8 cellular contexts compared by ENCODE assay signal in genomic region chr10:102745157-102745556, GRCh38. TPM values are rescaled to one million over a fixed set of nuclear protein-coding genes. Genes with fewer than 3 reads are reported as not detected.
A peak's percentile ranks its signal among the peaks of the same experiment; 100 is the strongest.
DNase-seq lines count a peak whose midpoint lies in the region; ATAC-seq and TF ChIP-seq lines count a peak whose summit lies in the region.

No MANE protein-coding gene starts in this region.

- H3K27me3 Mint-ChIP-seq in T-helper 2 cell treated with Interferon-gamma antibody and Interleukin-4, amounts not matched to agents 5 μg/mL and 100 μg/mL, for 36 hours (ENCODE audit: low read depth) = no peaks in the 10 kb centered on the region
- H3K27me3 Mint-ChIP-seq in activated naive CD8-positive, alpha-beta T cell treated with anti-CD3 and anti-CD28 coated beads, Interleukin-2, amount 10 ng/mL, durations not matched to agents 7 days and 5 days = no peaks in the 10 kb centered on the region

- no peaks in the 10 kb centered on the region for H3K36me3 ChIP-seq in kidney epithelial cell (ENCODE audit: control insufficient read depth, insufficient read depth, low read length)
- no peaks in the 10 kb centered on the region for H3K36me3 ChIP-seq in stomach smooth muscle (ENCODE audit: control insufficient read depth in 2 of 2, insufficient read depth in 2 of 2, low read length in 2 of 2)

- peak overlapping the region; percentile 97 to 98 for H3K9ac ChIP-seq in stomach smooth muscle (ENCODE audit: low read length in 2 of 2)

- H3K36me3 Mint-ChIP-seq in T-helper 2 cell treated with Interferon-gamma antibody and Interleukin-4, amounts not matched to agents 5 μg/mL and 100 μg/mL, for 36 hours (ENCODE audit: low read depth) = peaks cover 11% of the 10 kb centered on the region
- peaks cover 20% of the 10 kb centered on the region for H3K36me3 Mint-ChIP-seq in activated naive CD8-positive, alpha-beta T cell treated with anti-CD3 and anti-CD28 coated beads, Interleukin-2, amount 10 ng/mL, durations not matched to agents 7 days and 5 days

- TF ChIP-seq CTCF in kidney epithelial cell (IDR thresholded peaks at IDR 0.05; ENCODE audit: insufficient read depth, low read length, poor library complexity, severe bottlenecking) (no peak), foreskin keratinocyte (conservative IDR thresholded peaks at IDR 0.05) (no peak)

- peak overlapping the region; percentile 88 for H3K27ac ChIP-seq in stomach smooth muscle (ENCODE audit: low read length)
- H3K27ac ChIP-seq in foreskin keratinocyte = no peak overlapping the region

- POLR2A ChIA-PET in activated naive CD8-positive, alpha-beta T cell treated with anti-CD3 and anti-CD28 coated beads, Interleukin-2, amount 10 ng/mL, durations not matched to agents 7 days and 5 days (lab: Charles Lee) = interaction anchor here (0.7 to 1.3 kb wide), 2 partner anchors 33 to 66 kb away, joined by 3 to 4 read pairs; no protein-coding TSS in a partner anchor

- peaks cover 5% of the 10 kb centered on the region for H3K9me3 Mint-ChIP-seq in T-helper 2 cell treated with Interferon-gamma antibody and Interleukin-4, amounts not matched to agents 5 μg/mL and 100 μg/mL, for 36 hours
- peaks cover 3% of the 10 kb centered on the region for H3K9me3 Mint-ChIP-seq in activated naive CD8-positive, alpha-beta T cell treated with anti-CD3 and anti-CD28 coated beads, Interleukin-2, amount 10 ng/mL, durations not matched to agents 7 days and 5 days

- no peaks in the 10 kb centered on the region for H3K27me3 ChIP-seq in kidney epithelial cell (ENCODE audit: control insufficient read depth, insufficient read depth, low read length)
- no peaks in the 10 kb centered on the region for H3K27me3 ChIP-seq in stomach smooth muscle (ENCODE audit: control insufficient read depth in 1 of 2, insufficient read depth in 2 of 2, low read length in 2 of 2)
- no peaks in the 10 kb centered on the region for H3K27me3 ChIP-seq in foreskin keratinocyte

- H3K4me1 Mint-ChIP-seq in T-helper 2 cell treated with Interferon-gamma antibody and Interleukin-4, amounts not matched to agents 5 μg/mL and 100 μg/mL, for 36 hours (ENCODE audit: low read depth) = peaks cover 35% of the 10 kb centered on the region
- H3K4me1 Mint-ChIP-seq in activated naive CD8-positive, alpha-beta T cell treated with anti-CD3 and anti-CD28 coated beads, Interleukin-2, amount 10 ng/mL, durations not matched to agents 7 days and 5 days = peaks cover 39% of the 10 kb centered on the region

- peak overlapping the region; percentile 93 for H3K27ac Mint-ChIP-seq in T-helper 2 cell treated with Interferon-gamma antibody and Interleukin-4, amounts not matched to agents 5 μg/mL and 100 μg/mL, for 36 hours
- H3K27ac Mint-ChIP-seq in activated naive CD8-positive, alpha-beta T cell treated with anti-CD3 and anti-CD28 coated beads, Interleukin-2, amount 10 ng/mL, durations not matched to agents 7 days and 5 days = no peak overlapping the region

- no peak for DNase-seq in T-helper 2 cell treated with Interferon-gamma antibody and Interleukin-4, amounts not matched to agents 5 μg/mL and 100 μg/mL, for 36 hours (ENCODE audit: low spot score)
- DNase-seq in T-helper 2 cell (no peak), kidney epithelial cell (ENCODE audit: low read depth) (no peak), NCI-H1694 treated with DMSO at 0.1 percent for 48 hours (lab: John Stamatoyannopoulos, UW) (no peak), foreskin keratinocyte (no peak), NCI-H748 treated with DMSO at 0.1 percent for 48 hours (lab: John Stamatoyannopoulos, UW) (no peak)
- DNase-seq in activated naive CD8-positive, alpha-beta T cell treated with anti-CD3 and anti-CD28 coated beads, Interleukin-2, amount 10 ng/mL, durations not matched to agents 7 days and 5 days = no peak

- H3K4me1 ChIP-seq in stomach smooth muscle (ENCODE audit: control insufficient read depth, insufficient read depth, low read length) = peaks cover 8% of the 10 kb centered on the region
- peaks cover 9% of the 10 kb centered on the region for H3K4me1 ChIP-seq in foreskin keratinocyte

- H3K9me3 ChIP-seq in stomach smooth muscle (ENCODE audit: control insufficient read depth in 2 of 2, low read length in 2 of 2) = no peaks in the 10 kb centered on the region

- peak overlapping the region; percentile 89 for H3K4me3 Mint-ChIP-seq in T-helper 2 cell treated with Interferon-gamma antibody and Interleukin-4, amounts not matched to agents 5 μg/mL and 100 μg/mL, for 36 hours
- H3K4me3 Mint-ChIP-seq in activated naive CD8-positive, alpha-beta T cell treated with anti-CD3 and anti-CD28 coated beads, Interleukin-2, amount 10 ng/mL, durations not matched to agents 7 days and 5 days = peak overlapping the region; percentile 99

- H3K4me3 ChIP-seq in kidney epithelial cell (ENCODE audit: low read depth, low read length) (peak overlapping the region; percentile 85), stomach smooth muscle (ENCODE audit: low read length in 2 of 2) (peak overlapping the region; percentile 98 to 100)

- no peak for ATAC-seq in activated naive CD8-positive, alpha-beta T cell treated with anti-CD3 and anti-CD28 coated beads, Interleukin-2, amount 10 ng/mL, durations not matched to agents 7 days and 5 days (ENCODE audit: low read depth)
- ATAC-seq in foreskin keratinocyte = no peak

RNA-seq across cellular contexts. Expression of gene WBP1L, which starts 1.4 kb away (rescaled TPM):
- 10 to 100 TPM; 31.0 to 31.4 TPM for total RNA-seq in activated naive CD8-positive, alpha-beta T cell treated with anti-CD3 and anti-CD28 coated beads, Interleukin-2, amount 10 ng/mL, durations not matched to agents 7 days and 5 days
- 67.1 and 71.8 TPM in 2 replicates for total RNA-seq in kidney epithelial cell
- total RNA-seq in foreskin keratinocyte = 22.9 and 25.8 TPM in 2 replicates
- polyA plus RNA-seq in foreskin keratinocyte = 10.2 and 11.1 TPM in 2 replicates

RNA-seq across cellular contexts. Expression of gene SFXN2, which starts 30.7 kb away (rescaled TPM):
- total RNA-seq in activated naive CD8-positive, alpha-beta T cell treated with anti-CD3 and anti-CD28 coated beads, Interleukin-2, amount 10 ng/mL, durations not matched to agents 7 days and 5 days = 10 to 100 TPM; 19.4 to 21.1 TPM
- 2.3 and 4.5 TPM in 2 replicates for total RNA-seq in kidney epithelial cell
- total RNA-seq in foreskin keratinocyte = 11.8 and 14.3 TPM in 2 replicates
- 6.7 and 8.2 TPM in 2 replicates for polyA plus RNA-seq in foreskin keratinocyte

RNA-seq across cellular contexts. Expression of gene ARL3, which starts 31.0 kb away (rescaled TPM):
- total RNA-seq in activated naive CD8-positive, alpha-beta T cell treated with anti-CD3 and anti-CD28 coated beads, Interleukin-2, amount 10 ng/mL, durations not matched to agents 7 days and 5 days = 1 to 10 TPM; 4.6 TPM
- 5.2 and 5.9 TPM in 2 replicates for total RNA-seq in kidney epithelial cell
- 9.3 and 10.0 TPM in 2 replicates for total RNA-seq in foreskin keratinocyte
- 15.4 and 16.2 TPM in 2 replicates for polyA plus RNA-seq in foreskin keratinocyte
